ENCODE assay signal across 17 cellular contexts in genomic region chr5:150057996-150058395, GRCh38. TPM values are rescaled to one million over a fixed set of nuclear protein-coding genes. Genes with fewer than 3 reads are reported as not detected.
DNase-seq lines count a peak whose midpoint lies in the region; TF ChIP-seq lines count a peak whose summit lies in the region.
"Had no signal": no experiment of that assay in that cellular context is flagged by ENCODE, and none has a peak within 500 bp of the region (broad histone marks: within the 10 kb centered on the region; RNA-seq: fewer than 3 reads in every experiment).

No MANE protein-coding gene starts in this region.

- H3K79me2 ChIP-seq in ACC112 (ENCODE audit: control insufficient read depth, insufficient read depth, low read length, unreplicated experiment) (no peaks in the 10 kb centered on the region), trophoblast cell (ENCODE audit: control insufficient read depth, insufficient read depth, low read length, poor library complexity) (no peaks in the 10 kb centered on the region)

- no peak for DNase-seq in caudate nucleus (lab: John Stamatoyannopoulos, UW)
- DNase-seq in trophoblast cell, result no peak
- no peak for DNase-seq in activated T-cell treated with anti-CD3 and anti-CD28 coated beads, Interleukin-2, amount 50 U/mL, for 1 hour
- DNase-seq in H4 (ENCODE audit: low spot score), result no peak
- no peak for DNase-seq in lower leg skin (ENCODE audit: low spot score in 2 of 2)
- DNase-seq in NCI-H187 (lab: John Stamatoyannopoulos, UW), result no peak
- DNase-seq: activated CD4-positive, alpha-beta memory T cell treated with anti-CD3 and anti-CD28 coated beads for 36 hours; DMS 273 treated with DMSO at 0.1 percent for 48 hours; NCI-H1930; NCI-H524 treated with DMSO at 0.1 percent for 48 hours; stimulated activated CD4-positive, alpha-beta T cell treated with anti-CD3 and anti-CD28 coated beads, Interleukin-12 subunit alpha, Interleukin-12 subunit beta, amount 100 ng/mL, for 4 hours; stimulated activated naive CD8-positive, alpha-beta T cell treated with anti-CD3 and anti-CD28 coated beads, Interleukin-15, amount 100 ng/mL, for 72 hours had no signal

- no peak overlapping the region for H3K23ac ChIP-seq in trophoblast cell (ENCODE audit: low read length)

- no peaks in the 10 kb centered on the region for H3K27me3 ChIP-seq in ACC112 (ENCODE audit: insufficient read depth, low read length)
- H3K27me3 ChIP-seq in trophoblast cell (ENCODE audit: insufficient read depth, low read length), result no peaks in the 10 kb centered on the region
- H3K27me3 ChIP-seq: dorsolateral prefrontal cortex had no signal

- no peak overlapping the region for H3K4me3 ChIP-seq in ACC112 (ENCODE audit: low read depth, low read length)
- H3K4me3 ChIP-seq in HEK293 (ENCODE audit: low read depth, low read length), result no peak overlapping the region
- no peak overlapping the region for H3K4me3 ChIP-seq in trophoblast cell (ENCODE audit: low read depth, low read length)
- H3K4me3 ChIP-seq in lower leg skin (ENCODE audit: low read depth, poor library complexity, severe bottlenecking), result no peak overlapping the region
- H3K4me3 ChIP-seq: dorsolateral prefrontal cortex had no signal

- H3K9me3 ChIP-seq in HEK293 (ENCODE audit: control insufficient read depth, insufficient read depth, low read depth, low read length), result no peaks in the 10 kb centered on the region
- peaks cover 2% of the 10 kb centered on the region for H3K9me3 ChIP-seq in trophoblast cell (ENCODE audit: insufficient read depth, low read depth, low read length)

- H2BK5ac ChIP-seq in trophoblast cell (ENCODE audit: low read depth, low read length, poor library complexity), result peak overlapping the region; percentile 23

- TF ChIP-seq CTCF in HEK293 (tag by site-specific recombination; IDR thresholded peaks at IDR 0.05), result no peak
- TF ChIP-seq CTCF in lower leg skin (IDR thresholded peaks at IDR 0.05), result no peak

- H3K4me2 ChIP-seq in trophoblast cell (ENCODE audit: low read length), result no peak overlapping the region

- H3K27ac ChIP-seq in ACC112 (ENCODE audit: low read depth, low read length), result peak overlapping the region; percentile 70
- no peak overlapping the region for H3K27ac ChIP-seq in HEK293 (ENCODE audit: extremely low read depth, low read depth, low read length)
- peak overlapping the region; percentile 7 for H3K27ac ChIP-seq in caudate nucleus (ENCODE audit: low read depth, low read length)
- H3K27ac ChIP-seq in trophoblast cell (ENCODE audit: low read depth, low read length), result no peak overlapping the region

- CTCF ChIA-PET in HEK293 (lab: Yijun Ruan, JAX), result no interaction called here

- POLR2A ChIA-PET in HEK293 (lab: Yijun Ruan, JAX), result no interaction called here

- no peak for TF ChIP-seq POLR2A in lower leg skin (IDR thresholded peaks at IDR 0.05)

- no peak overlapping the region for H4K12ac ChIP-seq in trophoblast cell (ENCODE audit: low read depth, low read length)

- no peak overlapping the region for H4K91ac ChIP-seq in trophoblast cell (ENCODE audit: low read depth, low read length)

- H3K9ac ChIP-seq in trophoblast cell (ENCODE audit: low read length), result no peak overlapping the region

- H3K4ac ChIP-seq in trophoblast cell (ENCODE audit: low read depth, low read length), result no peak overlapping the region

- H3K4me1 ChIP-seq in ACC112 (ENCODE audit: control insufficient read depth, insufficient read depth, low read length, unreplicated experiment) (peaks cover 25% of the 10 kb centered on the region), HEK293 (ENCODE audit: control insufficient read depth, insufficient read depth, low read length) (no peaks in the 10 kb centered on the region), trophoblast cell (ENCODE audit: control insufficient read depth in 1 of 2, insufficient read depth in 2 of 2, low read length in 2 of 2) (peaks cover 3 to 8% of the 10 kb centered on the region in 2 experiments)

- intact Hi-C loops in lower leg skin (cut with DNase I; ENCODE audit: low total_unique reads), result no loop called here

- H3K14ac ChIP-seq in trophoblast cell (ENCODE audit: low read length), result no peak overlapping the region

- H2BK12ac ChIP-seq in trophoblast cell (ENCODE audit: low read length), result no peak overlapping the region

- H2AK5ac ChIP-seq in trophoblast cell (ENCODE audit: low read length), result no peak overlapping the region

- H2AFZ ChIP-seq in ACC112 (ENCODE audit: low read length, unreplicated experiment) (no peak overlapping the region), trophoblast cell (ENCODE audit: insufficient read depth, low read length, poor library complexity) (no peak overlapping the region)

- H4K8ac ChIP-seq in trophoblast cell (ENCODE audit: low read depth, low read length), result no peak overlapping the region

- H3K36me3 ChIP-seq in ACC112 (ENCODE audit: insufficient read depth, low read length), result peaks cover 12% of the 10 kb centered on the region; the same call in 1 of the 2 replicates
- H3K36me3 ChIP-seq in HEK293 (ENCODE audit: control insufficient read depth in 2 of 2, insufficient read depth in 1 of 2, low read length in 2 of 2), result peaks cover 0 to 35% of the 10 kb centered on the region in 2 experiments; a peak in 1 of 3 replicates
- peaks cover 40 to 48% of the 10 kb centered on the region in 2 experiments for H3K36me3 ChIP-seq in trophoblast cell (ENCODE audit: control insufficient read depth in 1 of 2, insufficient read depth in 2 of 2, low read length in 2 of 2)

- no CpG with 5 or more reads among the region's 5 CpGs for WGBS in trophoblast cell (ENCODE audit: extremely low coverage, insufficient coverage, insufficient read length)
- 76 to 81% methylated on average over 5 of the region's 5 CpGs for WGBS in lower leg skin, 2 donors

- H3K79me1 ChIP-seq in trophoblast cell (ENCODE audit: low read length), result no peaks in the 10 kb centered on the region

- H2BK120ac ChIP-seq in trophoblast cell (ENCODE audit: insufficient read depth, low read length, poor library complexity), result no peak overlapping the region

- H3K18ac ChIP-seq in trophoblast cell (ENCODE audit: low read length), result no peak overlapping the region

TF ChIP-seq in HEK293, 187 proteins besides CTCF, POLR2A, EP300 and RAD21:
- TF ChIP-seq MEIS1 (CRISPR knock-in tag; IDR thresholded peaks at IDR 0.05; ENCODE audit: borderline replicate concordance) (no peak), ZNF544 (tag by site-specific recombination; IDR thresholded peaks at IDR 0.05) (no peak), ZNF23 (tag by site-specific recombination; IDR thresholded peaks at IDR 0.05; ENCODE audit: borderline replicate concordance) (no peak), ZFHX2 (tag by site-specific recombination; conservative IDR thresholded peaks at IDR 0.05) (no peak), ZIC2 (tag by site-specific recombination; IDR thresholded peaks at IDR 0.05) (peak; percentile 42; the same call in 1 of the 2 replicates), SCRT1 (tag by site-specific recombination; IDR thresholded peaks at IDR 0.05; ENCODE audit: borderline replicate concordance) (no peak)
- TF ChIP-seq, protein P1, sequence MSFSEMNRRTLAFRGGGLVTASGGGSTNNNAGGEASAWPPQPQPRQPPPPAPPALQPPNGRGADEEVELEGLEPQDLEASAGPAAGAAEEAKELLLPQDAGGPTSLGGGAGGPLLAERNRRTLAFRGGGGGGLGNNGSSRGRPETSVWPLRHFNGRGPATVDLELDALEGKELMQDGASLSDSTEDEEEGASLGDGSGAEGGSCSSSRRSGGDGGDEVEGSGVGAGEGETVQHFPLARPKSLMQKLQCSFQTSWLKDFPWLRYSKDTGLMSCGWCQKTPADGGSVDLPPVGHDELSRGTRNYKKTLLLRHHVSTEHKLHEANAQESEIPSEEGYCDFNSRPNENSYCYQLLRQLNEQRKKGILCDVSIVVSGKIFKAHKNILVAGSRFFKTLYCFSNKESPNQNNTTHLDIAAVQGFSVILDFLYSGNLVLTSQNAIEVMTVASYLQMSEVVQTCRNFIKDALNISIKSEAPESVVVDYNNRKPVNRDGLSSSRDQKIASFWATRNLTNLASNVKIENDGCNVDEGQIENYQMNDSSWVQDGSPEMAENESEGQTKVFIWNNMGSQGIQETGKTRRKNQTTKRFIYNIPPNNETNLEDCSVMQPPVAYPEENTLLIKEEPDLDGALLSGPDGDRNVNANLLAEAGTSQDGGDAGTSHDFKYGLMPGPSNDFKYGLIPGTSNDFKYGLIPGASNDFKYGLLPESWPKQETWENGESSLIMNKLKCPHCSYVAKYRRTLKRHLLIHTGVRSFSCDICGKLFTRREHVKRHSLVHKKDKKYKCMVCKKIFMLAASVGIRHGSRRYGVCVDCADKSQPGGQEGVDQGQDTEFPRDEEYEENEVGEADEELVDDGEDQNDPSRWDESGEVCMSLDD (tag by site-specific recombination; IDR thresholded peaks at IDR 0.05), result no peak
TF ChIP-seq in HEK293: peak in this region for 1.

RNA-seq across cellular contexts. Expression of gene CSF1R, which starts 28.4 kb away (rescaled TPM):
- polyA plus RNA-seq in trophoblast cell (2013), result 42.3 and 43.7 TPM in 2 replicates
- 0.02 TPM in 1 of 2 replicates, not detected in the other for total RNA-seq in H4 (2014; rRNA removed; shearing (Covaris generic))
- 10 to 100 TPM; 17.9 to 27.3 (median 23.9) TPM for total RNA-seq in lower leg skin
- total RNA-seq: PC-3 had no signal
- polyA plus RNA-seq: keratinocyte had no signal

RNA-seq across cellular contexts. Expression of gene HMGXB3, which starts 57.5 kb away (rescaled TPM):
- 22.9 and 23.8 TPM in 2 replicates for polyA plus RNA-seq in trophoblast cell (2013)
- 19.0 and 21.1 TPM in 2 replicates for total RNA-seq in H4 (2014; rRNA removed; shearing (Covaris generic))
- 10 to 100 TPM; 24.6 to 32.0 (median 26.1) TPM for total RNA-seq in lower leg skin

RNA-seq across cellular contexts. Expression of gene TIGD6, which starts 57.5 kb away (rescaled TPM):
- 3.6 and 3.8 TPM in 2 replicates for polyA plus RNA-seq in trophoblast cell (2013)
- total RNA-seq in H4 (2014; rRNA removed; shearing (Covaris generic)), result 4.0 and 7.4 TPM in 2 replicates
- total RNA-seq in lower leg skin, result 1 to 10 TPM; 3.8 to 8.3 (median 6.0) TPM

Comparison
In these comparisons a context has a peak if more than half of its experiments do, and no peak if none do; other contexts are left out.
1. H3K27ac ChIP-seq: peak in ACC112 (single experiment) and caudate nucleus (single experiment); none in HEK293 (single experiment) and trophoblast cell (single experiment).
2. RNA of gene CSF1R, which starts 28.4 kb away (total RNA-seq): 17.9 to 27.3 TPM in lower leg skin; 0.02 TPM in H4; every median in the first group is over 10 times any median in the second.